In the genomic region with DNA sequence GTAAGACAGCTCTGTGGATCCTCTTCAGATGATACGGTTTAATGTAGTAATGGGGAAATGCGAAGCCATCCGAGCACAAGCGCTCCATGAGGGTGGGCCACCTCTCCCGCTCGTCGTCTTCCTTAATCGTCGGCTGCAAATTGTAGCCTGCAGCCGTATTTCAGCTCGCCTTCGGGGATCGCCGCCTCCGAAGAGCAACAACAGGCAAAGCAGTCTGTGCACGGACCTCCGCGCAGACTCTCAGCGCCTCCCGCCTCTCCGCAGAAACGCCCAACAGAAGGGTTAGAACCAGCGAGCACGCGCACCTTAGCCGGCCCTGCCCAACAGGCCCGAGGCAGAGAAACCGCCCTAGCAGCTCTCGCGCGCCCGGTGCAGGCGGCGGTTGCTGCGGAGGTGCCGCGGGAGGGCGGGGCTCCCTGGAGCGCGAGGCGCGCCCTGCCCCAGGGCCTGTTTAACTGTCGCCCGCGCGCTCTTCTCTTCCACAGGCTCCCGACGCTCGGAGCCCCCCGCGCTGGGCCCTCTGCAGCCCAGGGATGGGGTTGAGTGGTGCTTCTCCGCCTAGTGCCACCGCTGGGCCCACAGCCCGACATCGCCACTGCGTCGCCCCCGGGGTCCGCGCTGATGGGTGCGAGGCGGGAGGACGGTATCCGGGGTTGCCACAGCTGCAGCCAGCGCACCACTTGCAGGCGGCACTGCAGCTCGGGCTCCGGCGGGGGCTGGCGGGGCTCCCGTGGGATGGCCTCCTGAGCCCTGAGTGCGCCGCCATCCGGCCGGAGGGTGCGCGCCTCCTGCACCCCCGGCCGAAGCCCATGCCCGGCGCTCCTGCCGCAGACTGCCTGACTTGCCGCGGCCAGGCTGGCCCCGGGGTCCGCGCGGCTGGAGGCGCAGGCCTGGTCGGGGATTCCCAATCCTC, we compare ENCODE assay signal across 7 cellular contexts. TPM values are rescaled to one million over a fixed set of nuclear protein-coding genes. Genes with fewer than 3 reads are reported as not detected.
DNase-seq lines count a peak whose midpoint lies in the region; ATAC-seq, FAIRE-seq and TF ChIP-seq lines count a peak whose summit lies in the region.
"Not testable (repeated sequence)": the region's sequence is repeated elsewhere in the genome, so short reads cannot be mapped to it uniquely, and the experiment has no call there.

Gene ANKRD36B (minus strand): TSS at position 280 of the 913 bp plus-strand sequence. CDS start 192 bp downstream, at position 88.

- H3K9me3 ChIP-seq in PC-3 (ENCODE audit: low read length); endothelial cell of umbilical vein (replicated peaks; ENCODE audit: control insufficient read depth, insufficient read depth, low read length): not testable (repeated sequence)

- H3K9ac ChIP-seq in PC-3 (ENCODE audit: low read length): peak within 1 kb of the TSS; percentile 79
- H3K9ac ChIP-seq in endothelial cell of umbilical vein (replicated peaks; ENCODE audit: extremely low read depth, insufficient read depth, low read length): peak within 1 kb of the TSS; percentile 63

- H4K20me1 ChIP-seq in PC-3 (ENCODE audit: low read length); endothelial cell of umbilical vein (replicated peaks; ENCODE audit: control insufficient read depth, extremely low read depth, insufficient read depth, low read length): not testable (repeated sequence)

- not testable (repeated sequence) for H3K27me3 ChIP-seq in PC-3 (ENCODE audit: low read length); endothelial cell of umbilical vein (ENCODE audit: control insufficient read depth in 2 of 2, insufficient read depth in 2 of 2, low read length in 2 of 2)

- not testable (repeated sequence) for H3K9me2 ChIP-seq in PC-3 (replicated peaks; ENCODE audit: low read length)

- H3F3A ChIP-seq in PC-3 (ENCODE audit: low read length, unreplicated experiment): not testable (repeated sequence)

- H3K27ac ChIP-seq in PC-3 (ENCODE audit: low read length) (peak within 1 kb of the TSS; percentile 70), endothelial cell of umbilical vein (ENCODE audit: insufficient read depth, low read depth, low read length) (peak within 1 kb of the TSS; percentile 76)

- not testable (repeated sequence) for TF ChIP-seq CTCF in PC-3 (conservative IDR thresholded peaks at IDR 0.05; ENCODE audit: low read depth, low read length); endothelial cell of umbilical vein (IDR thresholded peaks at IDR 0.05; ENCODE audit: extremely low read depth in 1 of 2, insufficient read depth in 1 of 2, low read depth in 1 of 2, low read length in 2 of 2); lower leg skin (IDR thresholded peaks at IDR 0.05)

- not testable (repeated sequence) for H3K36me3 Mint-ChIP-seq in activated T-cell treated with anti-CD3 and anti-CD28 coated beads, Interleukin-2, amount 50 U/mL, for 4 hours (ENCODE audit: insufficient read depth)

- peak; percentile 74 for DNase-seq in PC-3
- peak; percentile 40 for DNase-seq in activated T-cell treated with anti-CD3 and anti-CD28 coated beads, Interleukin-2, amount 50 U/mL, for 4 hours
- DNase-seq in endothelial cell of umbilical vein (ENCODE audit: low read depth, low spot score): peak; percentile 72
- DNase-seq in lower leg skin (ENCODE audit: low spot score in 2 of 2): peak; percentile 42 to 94
- DNase-seq in stimulated activated CD4-positive, alpha-beta T cell treated with anti-CD3 and anti-CD28 coated beads, Interleukin-15, amount 100 ng/mL, for 24 hours: peak; percentile 81

- peak within 1 kb of the TSS; percentile 100 for H2AFZ ChIP-seq in PC-3 (ENCODE audit: low read length)
- H2AFZ ChIP-seq in endothelial cell of umbilical vein (ENCODE audit: low read depth, low read length): peak within 1 kb of the TSS; percentile 99

- dilution Hi-C loops in endothelial cell of umbilical vein (cut with MboI; ENCODE audit: extremely low pct_ligation_motif_present, low sequenced_read_pairs): not testable (repeated sequence)

- not testable (repeated sequence) for H3K9me1 ChIP-seq in endothelial cell of umbilical vein (replicated peaks; ENCODE audit: control insufficient read depth, extremely low read depth, insufficient read depth, low read length)

- peak within 1 kb of the TSS; percentile 100 for H3K4me2 ChIP-seq in PC-3 (ENCODE audit: low read length)
- peak within 1 kb of the TSS; percentile 78 for H3K4me2 ChIP-seq in endothelial cell of umbilical vein (ENCODE audit: insufficient read depth, low read length)

- H3K9me3 Mint-ChIP-seq in activated T-cell treated with anti-CD3 and anti-CD28 coated beads, Interleukin-2, amount 50 U/mL, for 4 hours: not testable (repeated sequence)

- CTCF ChIA-PET in PC-3 (lab: Charles Lee): interaction anchor here (0.6 to 1.3 kb wide), 4 partner anchors 72 to 110 kb away, joined by 3 to 11 read pairs (median 8); partner anchors contain the start of gene ACTR1B
- CTCF ChIA-PET in endothelial cell of umbilical vein (lab: Charles Lee): interaction anchor here (1.0 to 4.6 kb wide), 20 partner anchors 56 to 795 kb away, joined by 3 to 226 read pairs (median 6); partner anchors contain the start of genes ACTR1B and COX5B

- not testable (repeated sequence) for H3K4me1 Mint-ChIP-seq in activated T-cell treated with anti-CD3 and anti-CD28 coated beads, Interleukin-2, amount 50 U/mL, for 4 hours (ENCODE audit: low read depth)

- peak within 1 kb of the TSS; percentile 95 for H3K4me3 Mint-ChIP-seq in activated T-cell treated with anti-CD3 and anti-CD28 coated beads, Interleukin-2, amount 50 U/mL, for 4 hours

- H3K27me3 Mint-ChIP-seq in activated T-cell treated with anti-CD3 and anti-CD28 coated beads, Interleukin-2, amount 50 U/mL, for 4 hours (ENCODE audit: low read depth): not testable (repeated sequence)

- 1% methylated on average over 17 to 18 of the region's 90 CpGs for WGBS in lower leg skin, 2 donors

- peak; percentile 67 for ATAC-seq in GM18858 (IDR thresholded peaks at IDR 0.05; ENCODE audit: unreplicated experiment)
- peak; percentile 77 for ATAC-seq in HG02885 (IDR thresholded peaks at IDR 0.05; ENCODE audit: poor library complexity, unreplicated experiment)
- peak; percentile 83 for ATAC-seq in PC-3
- peak; percentile 78 to 84 for ATAC-seq in activated T-cell treated with anti-CD3 and anti-CD28 coated beads, Interleukin-2, amount 50 U/mL, for 4 hours

- not testable (repeated sequence) for H3K79me2 ChIP-seq in PC-3 (ENCODE audit: low read length); endothelial cell of umbilical vein (ENCODE audit: control insufficient read depth, insufficient read depth, low read length)

- H3K4me1 ChIP-seq in PC-3 (ENCODE audit: insufficient read depth, low read length); endothelial cell of umbilical vein (ENCODE audit: control insufficient read depth, extremely low read depth, insufficient read depth, low read length): not testable (repeated sequence)

- intact Hi-C loops in PC-3 (cut with micrococcal nuclease) (loop anchor here (1.0 kb wide), 1 partner anchor 107 kb away; no protein-coding TSS in a partner anchor), endothelial cell of umbilical vein (cut with micrococcal nuclease) (loop anchor here (1.0 to 10.0 kb wide), 3 partner anchors 74 to 795 kb away; partner anchors contain the start of gene ACTR1B), lower leg skin (cut with DNase I; ENCODE audit: low total_unique reads) (loop anchor here (10.0 kb wide), 1 partner anchor 105 kb away; no protein-coding TSS in a partner anchor)

- not testable (repeated sequence) for FAIRE-seq in endothelial cell of umbilical vein (lab: Jason Lieb, UNC)

- H3K4me3 ChIP-seq in PC-3 (ENCODE audit: low read length) (peak within 1 kb of the TSS; percentile 84), endothelial cell of umbilical vein (replicated peaks in 1 of 3; ENCODE audit: insufficient read depth in 1 of 3, low read depth in 1 of 3, low read length in 3 of 3) (peak within 1 kb of the TSS; percentile 28 to 71 (median 61)), lower leg skin (ENCODE audit: low read depth, poor library complexity, severe bottlenecking) (peak within 1 kb of the TSS; percentile 55)

- POLR2A ChIA-PET in PC-3 (lab: Charles Lee; ENCODE audit: unreplicated experiment): not testable (repeated sequence)
- POLR2A ChIA-PET in endothelial cell of umbilical vein (lab: Charles Lee): interaction anchor here (1.3 kb wide), 1 partner anchor 74 kb away, joined by 6 read pairs; the partner anchor contains the start of gene ACTR1B

- BruUV-seq in PC-3 (replicated peaks; lab: Mats Ljungman, UMichigan); endothelial cell of umbilical vein (replicated peaks; lab: Mats Ljungman, UMichigan): not testable (repeated sequence)

- H3K36me3 ChIP-seq in PC-3 (ENCODE audit: low read depth, low read length); endothelial cell of umbilical vein (ENCODE audit: control insufficient read depth in 2 of 2, extremely low read depth in 1 of 2, insufficient read depth in 2 of 2, low read length in 2 of 2): not testable (repeated sequence)

- TF ChIP-seq POLR2A in endothelial cell of umbilical vein (IDR thresholded peaks at IDR 0.05; ENCODE audit: low read depth, low read length); lower leg skin (IDR thresholded peaks at IDR 0.05): not testable (repeated sequence)

RNA-seq across cellular contexts. Expression of gene ANKRD36B, which starts in this region (rescaled TPM):
- total RNA-seq in PC-3 (2014; rRNA removed) (20.9 and 22.7 TPM in 2 replicates), endothelial cell of umbilical vein (47.0 and 79.8 TPM in 2 replicates), lower leg skin (10 to 100 TPM; 11.0 to 33.1 (median 12.6) TPM)
- total RNA-seq in activated T-cell treated with anti-CD3 and anti-CD28 coated beads, Interleukin-2, amount 50 U/mL, for 4 hours: 10 to 100 TPM; 12.2 to 17.3 (median 13.7) TPM
- 9.8 and 10.9 TPM in 2 replicates for polyA plus RNA-seq in endothelial cell of umbilical vein
- 3.1 TPM in 2 replicates for polyA plus RNA-seq in endothelial cell of umbilical vein (2011; cell fraction: cytosol; rRNA removed)
- polyA plus RNA-seq in endothelial cell of umbilical vein (2011; cell fraction: nucleus; rRNA removed): 132 and 194 TPM in 2 replicates
- 12.1 and 15.6 TPM in 2 replicates for polyA plus RNA-seq in endothelial cell of umbilical vein (2012)
- polyA minus RNA-seq in endothelial cell of umbilical vein: 51.2 and 58.9 TPM in 2 replicates
- 8.6 TPM for polyA minus RNA-seq in endothelial cell of umbilical vein (2011; cell fraction: cytosol; rRNA and poly(A)+ RNA removed)
- polyA minus RNA-seq in endothelial cell of umbilical vein (2011; cell fraction: nucleus; rRNA and poly(A)+ RNA removed): 206 and 280 TPM in 2 replicates

Comparison
In these comparisons a context has a peak if more than half of its experiments do, and no peak if none do; other contexts are left out.
1. Peak in every context shown above with its lines: DNase-seq, ATAC-seq, H3K4me3 ChIP-seq and H3K27ac ChIP-seq.